In the genomic region with DNA sequence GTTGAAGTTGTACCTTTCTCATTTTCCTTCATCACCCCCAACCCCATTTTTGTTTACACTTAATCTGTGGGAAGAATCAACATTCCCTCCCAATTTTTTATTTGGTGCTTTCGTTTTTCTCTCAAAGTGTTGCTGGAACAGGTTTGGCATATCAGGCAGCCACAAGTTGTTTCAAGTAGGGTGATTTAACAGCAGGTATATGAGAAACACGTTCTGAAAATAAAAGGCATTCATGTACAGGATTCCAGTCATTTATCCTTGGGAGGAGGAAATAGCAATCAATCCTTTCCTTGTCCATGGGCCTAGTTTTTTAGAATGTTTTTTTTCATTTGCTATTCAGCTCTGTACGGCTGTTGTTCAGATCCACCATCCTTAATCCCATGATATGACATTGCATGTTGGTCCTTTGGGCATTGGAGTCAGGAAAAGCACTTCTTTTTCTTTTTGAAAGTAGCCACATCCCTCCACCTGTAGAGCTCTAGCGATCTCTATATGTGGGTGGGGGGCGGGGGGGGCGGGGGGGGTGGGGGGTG, we compare ENCODE assay signal across 2 cellular contexts.
TF ChIP-seq lines count a peak whose summit lies in the region.

No MANE protein-coding gene starts in this region.

TF ChIP-seq in A549, 52 proteins besides CTCF, POLR2A, EP300 and RAD21 (continued from another document):
- no peak for TF ChIP-seq E2F6 (IDR thresholded peaks at IDR 0.05; ENCODE audit: borderline replicate concordance, low read depth)
- TF ChIP-seq NR3C1 (IDR thresholded peaks at IDR 0.05): no peak
- no peak for TF ChIP-seq PHF8 (IDR thresholded peaks at IDR 0.05; ENCODE audit: borderline replicate concordance, low read depth)
- no peak for TF ChIP-seq NPAS2 (CRISPR knock-in tag; IDR thresholded peaks at IDR 0.05; ENCODE audit: borderline replicate concordance)
- no peak for TF ChIP-seq MAZ (IDR thresholded peaks at IDR 0.05; ENCODE audit: borderline replicate concordance, low read depth, low read length)
- no peak for TF ChIP-seq BHLHE40 (IDR thresholded peaks at IDR 0.05; ENCODE audit: low read depth, low read length)
- no peak for TF ChIP-seq CBX8 (IDR thresholded peaks at IDR 0.05)
- no peak for TF ChIP-seq FOXS1 (CRISPR knock-in tag; IDR thresholded peaks at IDR 0.05)
- TF ChIP-seq KDM1A (IDR thresholded peaks at IDR 0.05; ENCODE audit: low read depth): no peak
- TF ChIP-seq HDAC2 (IDR thresholded peaks at IDR 0.05): no peak
- TF ChIP-seq ZFP36 (IDR thresholded peaks at IDR 0.05; ENCODE audit: borderline replicate concordance, partially characterized antibody): no peak
- TF ChIP-seq, protein P1, sequence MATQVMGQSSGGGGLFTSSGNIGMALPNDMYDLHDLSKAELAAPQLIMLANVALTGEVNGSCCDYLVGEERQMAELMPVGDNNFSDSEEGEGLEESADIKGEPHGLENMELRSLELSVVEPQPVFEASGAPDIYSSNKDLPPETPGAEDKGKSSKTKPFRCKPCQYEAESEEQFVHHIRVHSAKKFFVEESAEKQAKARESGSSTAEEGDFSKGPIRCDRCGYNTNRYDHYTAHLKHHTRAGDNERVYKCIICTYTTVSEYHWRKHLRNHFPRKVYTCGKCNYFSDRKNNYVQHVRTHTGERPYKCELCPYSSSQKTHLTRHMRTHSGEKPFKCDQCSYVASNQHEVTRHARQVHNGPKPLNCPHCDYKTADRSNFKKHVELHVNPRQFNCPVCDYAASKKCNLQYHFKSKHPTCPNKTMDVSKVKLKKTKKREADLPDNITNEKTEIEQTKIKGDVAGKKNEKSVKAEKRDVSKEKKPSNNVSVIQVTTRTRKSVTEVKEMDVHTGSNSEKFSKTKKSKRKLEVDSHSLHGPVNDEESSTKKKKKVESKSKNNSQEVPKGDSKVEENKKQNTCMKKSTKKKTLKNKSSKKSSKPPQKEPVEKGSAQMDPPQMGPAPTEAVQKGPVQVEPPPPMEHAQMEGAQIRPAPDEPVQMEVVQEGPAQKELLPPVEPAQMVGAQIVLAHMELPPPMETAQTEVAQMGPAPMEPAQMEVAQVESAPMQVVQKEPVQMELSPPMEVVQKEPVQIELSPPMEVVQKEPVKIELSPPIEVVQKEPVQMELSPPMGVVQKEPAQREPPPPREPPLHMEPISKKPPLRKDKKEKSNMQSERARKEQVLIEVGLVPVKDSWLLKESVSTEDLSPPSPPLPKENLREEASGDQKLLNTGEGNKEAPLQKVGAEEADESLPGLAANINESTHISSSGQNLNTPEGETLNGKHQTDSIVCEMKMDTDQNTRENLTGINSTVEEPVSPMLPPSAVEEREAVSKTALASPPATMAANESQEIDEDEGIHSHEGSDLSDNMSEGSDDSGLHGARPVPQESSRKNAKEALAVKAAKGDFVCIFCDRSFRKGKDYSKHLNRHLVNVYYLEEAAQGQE (IDR thresholded peaks at IDR 0.05): no peak
- TF ChIP-seq, protein P2, sequence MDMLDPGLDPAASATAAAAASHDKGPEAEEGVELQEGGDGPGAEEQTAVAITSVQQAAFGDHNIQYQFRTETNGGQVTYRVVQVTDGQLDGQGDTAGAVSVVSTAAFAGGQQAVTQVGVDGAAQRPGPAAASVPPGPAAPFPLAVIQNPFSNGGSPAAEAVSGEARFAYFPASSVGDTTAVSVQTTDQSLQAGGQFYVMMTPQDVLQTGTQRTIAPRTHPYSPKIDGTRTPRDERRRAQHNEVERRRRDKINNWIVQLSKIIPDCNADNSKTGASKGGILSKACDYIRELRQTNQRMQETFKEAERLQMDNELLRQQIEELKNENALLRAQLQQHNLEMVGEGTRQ (IDR thresholded peaks at IDR 0.05): no peak
- no peak for TF ChIP-seq CBX2 (IDR thresholded peaks at IDR 0.05; ENCODE audit: borderline replicate concordance, low read depth)

TF ChIP-seq in GM23338, 12 proteins besides CTCF, POLR2A, EP300 and RAD21 (continued from another document):
- TF ChIP-seq, protein P3, sequence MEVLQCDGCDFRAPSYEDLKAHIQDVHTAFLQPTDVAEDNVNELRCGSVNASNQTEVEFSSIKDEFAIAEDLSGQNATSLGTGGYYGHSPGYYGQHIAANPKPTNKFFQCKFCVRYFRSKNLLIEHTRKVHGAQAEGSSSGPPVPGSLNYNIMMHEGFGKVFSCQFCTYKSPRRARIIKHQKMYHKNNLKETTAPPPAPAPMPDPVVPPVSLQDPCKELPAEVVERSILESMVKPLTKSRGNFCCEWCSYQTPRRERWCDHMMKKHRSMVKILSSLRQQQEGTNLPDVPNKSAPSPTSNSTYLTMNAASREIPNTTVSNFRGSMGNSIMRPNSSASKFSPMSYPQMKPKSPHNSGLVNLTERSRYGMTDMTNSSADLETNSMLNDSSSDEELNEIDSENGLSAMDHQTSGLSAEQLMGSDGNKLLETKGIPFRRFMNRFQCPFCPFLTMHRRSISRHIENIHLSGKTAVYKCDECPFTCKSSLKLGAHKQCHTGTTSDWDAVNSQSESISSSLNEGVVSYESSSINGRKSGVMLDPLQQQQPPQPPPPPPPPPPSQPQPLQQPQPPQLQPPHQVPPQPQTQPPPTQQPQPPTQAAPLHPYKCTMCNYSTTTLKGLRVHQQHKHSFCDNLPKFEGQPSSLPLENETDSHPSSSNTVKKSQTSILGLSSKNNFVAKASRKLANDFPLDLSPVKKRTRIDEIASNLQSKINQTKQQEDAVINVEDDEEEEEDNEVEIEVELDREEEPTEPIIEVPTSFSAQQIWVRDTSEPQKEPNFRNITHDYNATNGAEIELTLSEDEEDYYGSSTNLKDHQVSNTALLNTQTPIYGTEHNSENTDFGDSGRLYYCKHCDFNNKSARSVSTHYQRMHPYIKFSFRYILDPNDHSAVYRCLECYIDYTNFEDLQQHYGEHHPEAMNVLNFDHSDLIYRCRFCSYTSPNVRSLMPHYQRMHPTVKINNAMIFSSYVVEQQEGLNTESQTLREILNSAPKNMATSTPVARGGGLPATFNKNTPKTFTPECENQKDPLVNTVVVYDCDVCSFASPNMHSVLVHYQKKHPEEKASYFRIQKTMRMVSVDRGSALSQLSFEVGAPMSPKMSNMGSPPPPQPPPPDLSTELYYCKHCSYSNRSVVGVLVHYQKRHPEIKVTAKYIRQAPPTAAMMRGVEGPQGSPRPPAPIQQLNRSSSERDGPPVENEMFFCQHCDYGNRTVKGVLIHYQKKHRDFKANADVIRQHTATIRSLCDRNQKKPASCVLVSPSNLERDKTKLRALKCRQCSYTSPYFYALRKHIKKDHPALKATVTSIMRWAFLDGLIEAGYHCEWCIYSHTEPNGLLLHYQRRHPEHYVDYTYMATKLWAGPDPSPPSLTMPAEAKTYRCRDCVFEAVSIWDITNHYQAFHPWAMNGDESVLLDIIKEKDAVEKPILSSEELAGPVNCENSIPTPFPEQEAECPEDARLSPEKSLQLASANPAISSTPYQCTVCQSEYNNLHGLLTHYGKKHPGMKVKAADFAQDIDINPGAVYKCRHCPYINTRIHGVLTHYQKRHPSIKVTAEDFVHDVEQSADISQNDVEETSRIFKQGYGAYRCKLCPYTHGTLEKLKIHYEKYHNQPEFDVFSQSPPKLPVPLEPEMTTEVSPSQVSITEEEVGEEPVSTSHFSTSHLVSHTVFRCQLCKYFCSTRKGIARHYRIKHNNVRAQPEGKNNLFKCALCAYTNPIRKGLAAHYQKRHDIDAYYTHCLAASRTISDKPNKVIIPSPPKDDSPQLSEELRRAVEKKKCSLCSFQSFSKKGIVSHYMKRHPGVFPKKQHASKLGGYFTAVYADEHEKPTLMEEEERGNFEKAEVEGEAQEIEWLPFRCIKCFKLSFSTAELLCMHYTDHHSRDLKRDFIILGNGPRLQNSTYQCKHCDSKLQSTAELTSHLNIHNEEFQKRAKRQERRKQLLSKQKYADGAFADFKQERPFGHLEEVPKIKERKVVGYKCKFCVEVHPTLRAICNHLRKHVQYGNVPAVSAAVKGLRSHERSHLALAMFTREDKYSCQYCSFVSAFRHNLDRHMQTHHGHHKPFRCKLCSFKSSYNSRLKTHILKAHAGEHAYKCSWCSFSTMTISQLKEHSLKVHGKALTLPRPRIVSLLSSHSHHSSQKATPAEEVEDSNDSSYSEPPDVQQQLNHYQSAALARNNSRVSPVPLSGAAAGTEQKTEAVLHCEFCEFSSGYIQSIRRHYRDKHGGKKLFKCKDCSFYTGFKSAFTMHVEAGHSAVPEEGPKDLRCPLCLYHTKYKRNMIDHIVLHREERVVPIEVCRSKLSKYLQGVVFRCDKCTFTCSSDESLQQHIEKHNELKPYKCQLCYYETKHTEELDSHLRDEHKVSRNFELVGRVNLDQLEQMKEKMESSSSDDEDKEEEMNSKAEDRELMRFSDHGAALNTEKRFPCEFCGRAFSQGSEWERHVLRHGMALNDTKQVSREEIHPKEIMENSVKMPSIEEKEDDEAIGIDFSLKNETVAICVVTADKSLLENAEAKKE (CRISPR knock-in tag; IDR thresholded peaks at IDR 0.05): no peak
- TF ChIP-seq NANOG (IDR thresholded peaks at IDR 0.05; ENCODE audit: borderline replicate concordance) (no peak), JUNB (IDR thresholded peaks at IDR 0.05; ENCODE audit: unreplicated experiment) (no peak)
